16 cellular contexts compared by ENCODE assay signal in genomic region chr16:78098087-78098486, GRCh38. TPM values are rescaled to one million over a fixed set of nuclear protein-coding genes. Genes with fewer than 3 reads are reported as not detected.
A peak's percentile ranks its signal among the peaks of the same experiment; 100 is the strongest.
DNase-seq lines count a peak whose midpoint lies in the region; ATAC-seq, FAIRE-seq and TF ChIP-seq lines count a peak whose summit lies in the region.
"Had no signal": no experiment of that assay in that cellular context is flagged by ENCODE, and none has a peak within 500 bp of the region (broad histone marks: within the 10 kb centered on the region; RNA-seq: fewer than 3 reads in every experiment).

No MANE protein-coding gene starts in this region.

- WGBS in GM12878 (ENCODE audit: insufficient coverage, insufficient replicate concordance, low lambda C conversion rate, missing lambda C conversion rate): 4% methylated on average over 4 of the region's 4 CpGs

- no TSS peak for BruUV-seq in GM12878 (replicated peaks; lab: Mats Ljungman, UMichigan)

- in situ Hi-C loops in GM12878 (cut with MboI): loop anchor here (10.0 kb wide), 1 partner anchor 883 kb away; no protein-coding TSS in a partner anchor

- H3K4me1 ChIP-seq in GM12878 (ENCODE audit: control insufficient read depth, insufficient read depth, low read length) (peaks cover 10% of the 10 kb centered on the region; the same call in 1 of the 2 replicates), mucosa of descending colon (ENCODE audit: low read depth) (peaks cover 7% of the 10 kb centered on the region)

- TF ChIP-seq POLR2A in GM12878 (IDR thresholded peaks at IDR 0.05; ENCODE audit: low read depth, low read length): no peak

- intact Hi-C loops in activated naive CD4-positive, alpha-beta T cell treated with anti-CD3 and anti-CD28 coated beads for 36 hours (cut with micrococcal nuclease): loop anchor here (5.0 to 10.0 kb wide), 2 partner anchors 791 to 863 kb away; no protein-coding TSS in a partner anchor
- intact Hi-C loops in GM12878 (cut with micrococcal nuclease; ENCODE audit: unreplicated experiment): loop anchor here (5.0 kb wide), 1 partner anchor 141 kb away; no protein-coding TSS in a partner anchor
- intact Hi-C loops in mucosa of descending colon (cut with DNase I, micrococcal nuclease): no loop called here
- intact Hi-C loops in left colon (cut with DNase I, micrococcal nuclease): no loop called here

- peak; percentile 45 for DNase-seq in activated naive CD4-positive, alpha-beta T cell treated with anti-CD3 and anti-CD28 coated beads for 36 hours
- no peak for DNase-seq in activated naive CD4-positive, alpha-beta T cell treated with anti-CD3 and anti-CD28 coated beads, Interleukin-2, amount 10 ng/mL, durations not matched to agents 7 days and 5 days
- DNase-seq in SK-N-MC (ENCODE audit: low read depth, low spot score) (peak; percentile 79), GM12878 (ENCODE audit: low read depth, low spot score) (no peak), mucosa of descending colon (no peak), H4 (ENCODE audit: low spot score) (no peak), left colon (no peak)
- DNase-seq: GOT3, NCI-H187 treated with DMSO at 0.1 percent for 48 hours, NCI-H2171, NCI-H446 treated with DMSO at 0.1 percent for 48 hours, NCI-H774 had no signal

- CTCF ChIA-PET in activated naive CD4-positive, alpha-beta T cell treated with anti-CD3 and anti-CD28 coated beads for 36 hours (lab: Charles Lee): interaction anchor here (1.1 kb wide), 1 partner anchor 38 kb away, joined by 4 read pairs; no protein-coding TSS in a partner anchor
- CTCF ChIA-PET in activated naive CD4-positive, alpha-beta T cell treated with anti-CD3 and anti-CD28 coated beads, Interleukin-2, amount 10 ng/mL, durations not matched to agents 7 days and 5 days (lab: Charles Lee): no interaction called here
- CTCF ChIA-PET in GM12878 (lab: Yijun Ruan, JAX): interaction anchor here (1.3 to 3.2 kb wide), 2 partner anchors 24 to 94 kb away, joined by 3 to 12 read pairs; no protein-coding TSS in a partner anchor

- RAD21 ChIA-PET in GM12878 (lab: Charles Lee; ENCODE audit: unreplicated experiment): interaction anchor here (0.6 kb wide), 1 partner anchor 38 kb away, joined by 3 read pairs; no protein-coding TSS in a partner anchor

- H3K79me2 ChIP-seq in GM12878 (ENCODE audit: control insufficient read depth, insufficient read depth, low read length): peaks cover 4% of the 10 kb centered on the region

- no peak overlapping the region for H3K4me3 Mint-ChIP-seq in activated naive CD4-positive, alpha-beta T cell treated with anti-CD3 and anti-CD28 coated beads for 36 hours
- H3K4me3 Mint-ChIP-seq in activated naive CD4-positive, alpha-beta T cell treated with anti-CD3 and anti-CD28 coated beads, Interleukin-2, amount 10 ng/mL, durations not matched to agents 7 days and 5 days: no peak overlapping the region

- no peak overlapping the region; the same call in 1 of the 2 replicates for H3K4me2 ChIP-seq in GM12878 (ENCODE audit: control insufficient read depth, insufficient read depth)

- peak overlapping the region; percentile 98 for H3K27ac ChIP-seq in SK-N-MC
- H3K27ac ChIP-seq in GM12878 (ENCODE audit: control insufficient read depth, insufficient read depth): peak overlapping the region; percentile 41; the same call in 1 of the 2 replicates

- SMC1A ChIA-PET in GM12878 (lab: Charles Lee; ENCODE audit: uncharacterized antibody, unreplicated experiment): interaction anchor here (1.1 to 1.5 kb wide), 2 partner anchors 19 to 421 kb away, joined by 3 to 4 read pairs; no protein-coding TSS in a partner anchor

- no peaks in the 10 kb centered on the region for H3K9me3 Mint-ChIP-seq in activated naive CD4-positive, alpha-beta T cell treated with anti-CD3 and anti-CD28 coated beads for 36 hours
- H3K9me3 Mint-ChIP-seq in activated naive CD4-positive, alpha-beta T cell treated with anti-CD3 and anti-CD28 coated beads, Interleukin-2, amount 10 ng/mL, durations not matched to agents 7 days and 5 days: no peaks in the 10 kb centered on the region

- H3K36me3 ChIP-seq in SK-N-MC (ENCODE audit: insufficient read depth, low read length) (no peaks in the 10 kb centered on the region), GM12878 (ENCODE audit: control insufficient read depth in 2 of 2, insufficient read depth in 2 of 2, low read length in 1 of 2) (no peaks in the 10 kb centered on the region), mucosa of descending colon (ENCODE audit: low read depth) (no peaks in the 10 kb centered on the region)

- H3K4me3 ChIP-seq in SK-N-MC (no peak overlapping the region), GM12878 (no peak overlapping the region), mucosa of descending colon (no peak overlapping the region)

- no peak for FAIRE-seq in GM12878 (lab: Jason Lieb, UNC)
- FAIRE-seq: A204.1, GM12891 had no signal

- H4K20me1 ChIP-seq in GM12878 (ENCODE audit: control insufficient read depth, insufficient read depth): no peaks in the 10 kb centered on the region

- TF ChIP-seq EP300 in GM12878 (IDR thresholded peaks at IDR 0.05; ENCODE audit: borderline replicate concordance in 1 of 2, control insufficient read depth in 1 of 2, low read depth in 2 of 2, low read length in 2 of 2): no peak

- H2AFZ ChIP-seq in GM12878 (ENCODE audit: control insufficient read depth, low read depth, low read length): no peak overlapping the region; the same call in 1 of the 2 replicates

- no peak overlapping the region for H3K27ac Mint-ChIP-seq in activated naive CD4-positive, alpha-beta T cell treated with anti-CD3 and anti-CD28 coated beads for 36 hours
- no peak overlapping the region for H3K27ac Mint-ChIP-seq in activated naive CD4-positive, alpha-beta T cell treated with anti-CD3 and anti-CD28 coated beads, Interleukin-2, amount 10 ng/mL, durations not matched to agents 7 days and 5 days

- no peaks in the 10 kb centered on the region for H3K9me3 ChIP-seq in SK-N-MC (ENCODE audit: low read depth, low read length)
- H3K9me3 ChIP-seq in GM12878 (replicated peaks; ENCODE audit: control insufficient read depth, insufficient read depth, low read length): no peaks in the 10 kb centered on the region; the same call in 2 of the 3 replicates
- H3K9me3 ChIP-seq in mucosa of descending colon: no peaks in the 10 kb centered on the region

- H3K9ac ChIP-seq in SK-N-MC (ENCODE audit: insufficient read length): peak overlapping the region; percentile 59
- no peak overlapping the region for H3K9ac ChIP-seq in GM12878 (ENCODE audit: control insufficient read depth, insufficient read depth, low read length)

- no peak for TF ChIP-seq CTCF in GM12878 (IDR thresholded peaks at IDR 0.05 in 2 of 3, conservative IDR thresholded peaks at IDR 0.05 in 1 of 3; ENCODE audit: control insufficient read depth in 2 of 3, extremely low read depth in 1 of 3, insufficient read depth in 1 of 3, low read depth in 3 of 3, low read length in 3 of 3)
- no peak for TF ChIP-seq CTCF in mucosa of descending colon (IDR thresholded peaks at IDR 0.05)

- H3K36me3 Mint-ChIP-seq in activated naive CD4-positive, alpha-beta T cell treated with anti-CD3 and anti-CD28 coated beads for 36 hours (ENCODE audit: low read depth): no peaks in the 10 kb centered on the region
- no peaks in the 10 kb centered on the region for H3K36me3 Mint-ChIP-seq in activated naive CD4-positive, alpha-beta T cell treated with anti-CD3 and anti-CD28 coated beads, Interleukin-2, amount 10 ng/mL, durations not matched to agents 7 days and 5 days

- POLR2A ChIA-PET in GM12878 (lab: Charles Lee): interaction anchor here (0.6 to 1.0 kb wide), 2 partner anchors 8 to 18 kb away, joined by 3 to 6 read pairs; no protein-coding TSS in a partner anchor

- H3K4me1 Mint-ChIP-seq in activated naive CD4-positive, alpha-beta T cell treated with anti-CD3 and anti-CD28 coated beads for 36 hours (ENCODE audit: low read depth): peaks cover 20% of the 10 kb centered on the region
- peaks cover 27% of the 10 kb centered on the region for H3K4me1 Mint-ChIP-seq in activated naive CD4-positive, alpha-beta T cell treated with anti-CD3 and anti-CD28 coated beads, Interleukin-2, amount 10 ng/mL, durations not matched to agents 7 days and 5 days

- H3K27me3 Mint-ChIP-seq in activated naive CD4-positive, alpha-beta T cell treated with anti-CD3 and anti-CD28 coated beads for 36 hours (ENCODE audit: low read depth): peaks cover 7% of the 10 kb centered on the region
- H3K27me3 Mint-ChIP-seq in activated naive CD4-positive, alpha-beta T cell treated with anti-CD3 and anti-CD28 coated beads, Interleukin-2, amount 10 ng/mL, durations not matched to agents 7 days and 5 days: peaks cover 13% of the 10 kb centered on the region

- no peaks in the 10 kb centered on the region; a peak in 1 of 4 replicates for H3K27me3 ChIP-seq in GM12878 (replicated peaks in 1 of 2; ENCODE audit: control insufficient read depth in 2 of 2, insufficient read depth in 2 of 2, low read length in 1 of 2)

- no peak for ATAC-seq in GM12878
- no peak for ATAC-seq in HG02885 (IDR thresholded peaks at IDR 0.05; ENCODE audit: poor library complexity, unreplicated experiment)
- ATAC-seq in mucosa of descending colon: no peak
- ATAC-seq in left colon: no peak
- ATAC-seq: Right ventricle myocardium inferior had no signal

- no peak for TF ChIP-seq RAD21 in GM12878 (IDR thresholded peaks at IDR 0.05; ENCODE audit: insufficient read depth, low read depth, low read length)

TF ChIP-seq in GM12878, 131 proteins besides CTCF, POLR2A, EP300 and RAD21 (continues in another document):
- TF ChIP-seq POLR2AphosphoS5 (IDR thresholded peaks at IDR 0.05; ENCODE audit: low read length): no peak
- TF ChIP-seq MYB (IDR thresholded peaks at IDR 0.05; ENCODE audit: borderline replicate concordance, low read depth, low read length): peak; percentile 88

RNA-seq across cellular contexts. Expression of gene WWOX, which starts 1.4 kb away (rescaled TPM):
- total RNA-seq in activated naive CD4-positive, alpha-beta T cell treated with anti-CD3 and anti-CD28 coated beads for 36 hours: 10 to 100 TPM; 20.2 to 21.4 TPM
- total RNA-seq in GM12878 (2013; cell fraction: nucleolus; rRNA removed): 43.2 and 68.3 TPM in 2 replicates
- 23.8 and 26.6 TPM in 2 replicates for total RNA-seq in GM12878 (2014; rRNA removed)
- 15.8 and 17.5 TPM in 2 replicates for total RNA-seq in GM12878 (2014; rRNA removed; fragmentation: Illumina TruSeq; extraction: Trizol)
- total RNA-seq in GM12878 (2021): 16.7 and 18.3 TPM in 2 replicates
- polyA plus RNA-seq in GM12878 (2011; ENCODE audit: low read depth): 6.6 TPM
- polyA plus RNA-seq in GM12878 (2011; rRNA removed): 6.8 and 7.5 TPM in 2 replicates
- polyA plus RNA-seq in GM12878 (2011; cell fraction: cytosol; rRNA removed): 5.6 and 5.8 TPM in 2 replicates
- polyA plus RNA-seq in GM12878 (2011; cell fraction: nucleus; rRNA removed): 6.5 and 12.4 TPM in 2 replicates
- 7.0 and 11.8 TPM in 2 replicates for polyA plus RNA-seq in GM12878 (2012)
- 11.8 and 13.7 TPM in 2 replicates for polyA plus RNA-seq in GM12878 (2014; fragmentation: Illumina TruSeq; extraction: Trizol)
- 1 to 10 TPM; 2.8 to 4.6 TPM for polyA plus RNA-seq in GM12878 (2014; fragmentation: Nextera tagmentation; extraction: Ambion mirVana)
- 14.2 and 18.2 TPM in 2 replicates for polyA plus RNA-seq in GM12878 (2014; rRNA removed)
- 10 to 100 TPM; 21.8 to 24.4 TPM for polyA plus RNA-seq in GM12878 (2016; fragmentation: Nextera tagmentation; extraction: Ambion mirVana)
- 4.5 and 8.8 TPM in 2 replicates for polyA minus RNA-seq in GM12878 (2011; rRNA and poly(A)+ RNA removed)
- polyA minus RNA-seq in GM12878 (2011; cell fraction: cytosol; rRNA and poly(A)+ RNA removed): 8.6 and 8.8 TPM in 2 replicates
- polyA minus RNA-seq in GM12878 (2011; cell fraction: nucleus; rRNA and poly(A)+ RNA removed): 16.1 and 29.4 TPM in 2 replicates
- total RNA-seq in mucosa of descending colon: 10 to 100 TPM; 11.7 to 18.0 (median 13.8) TPM
- 23.0 and 25.4 TPM in 2 replicates for total RNA-seq in H4 (2014; rRNA removed; shearing (Covaris generic))
- total RNA-seq in left colon: 10 to 100 TPM; 10.6 to 13.1 TPM

Comparison
In these comparisons a context has a peak if more than half of its experiments do, and no peak if none do; other contexts are left out.
1. DNase-seq: peak in activated naive CD4-positive, alpha-beta T cell treated with anti-CD3 and anti-CD28 coated beads for 36 hours (single experiment) and SK-N-MC (single experiment); none in activated naive CD4-positive, alpha-beta T cell treated with anti-CD3 and anti-CD28 coated beads, Interleukin-2, amount 10 ng/mL, durations not matched to agents 7 days and 5 days (single experiment), GM12878 (single experiment), mucosa of descending colon (0 of 3), H4 (single experiment) and left colon (0 of 2).
2. intact Hi-C loops: an anchor here in activated naive CD4-positive, alpha-beta T cell treated with anti-CD3 and anti-CD28 coated beads for 36 hours (5.0 to 10.0 kb wide) and GM12878 (5.0 kb wide); none called in mucosa of descending colon and left colon.